ENCODE assay signal across 8 cellular contexts in genomic region chr16:67846320-67847063, GRCh38.
A peak's percentile ranks its signal among the peaks of the same experiment; 100 is the strongest.
DNase-seq lines count a peak whose midpoint lies in the region; ATAC-seq lines count a peak whose summit lies in the region.

NUTF2 (plus strand) TSS chr16:67846933; CDS start chr16:67865131, 18,198 bp downstream.

- H3K27ac Mint-ChIP-seq in central memory CD8-positive, alpha-beta T cell (ENCODE audit: low read depth), result peak within 1 kb of the TSS; percentile 80

- peak within 1 kb of the TSS; percentile 82 for H3K4me3 Mint-ChIP-seq in central memory CD8-positive, alpha-beta T cell

- DNase-seq in AG08396 (ENCODE audit: low spot score), result peak; percentile 95
- peak; percentile 84 to 94 for DNase-seq in NCI-H446 (lab: John Stamatoyannopoulos, UW)
- peak; percentile 91 for DNase-seq in activated CD4-positive, CD25-positive, alpha-beta regulatory T cell treated with anti-CD3 and anti-CD28 coated beads, Interleukin-2, amount 50 U/mL, for 16 hours (ENCODE audit: low read depth, low spot score)
- peak; percentile 92 to 93 for DNase-seq in central memory CD8-positive, alpha-beta T cell (ENCODE audit: low spot score in 2 of 2)
- peak; percentile 91 for DNase-seq in iris pigment epithelial cell (ENCODE audit: low read depth)
- DNase-seq in stimulated activated CD4-positive, alpha-beta T cell treated with anti-CD3 and anti-CD28 coated beads, Interleukin-12 subunit alpha, Interleukin-12 subunit beta, amount 100 ng/mL, for 48 hours (ENCODE audit: low read depth in 2 of 3, low spot score in 1 of 3), result peak; percentile 92 to 96 (median 93)

- peaks cover 36% of the 10 kb centered on the region for H3K4me1 Mint-ChIP-seq in central memory CD8-positive, alpha-beta T cell

- no peaks in the 10 kb centered on the region for H3K9me3 Mint-ChIP-seq in central memory CD8-positive, alpha-beta T cell

- H3K27me3 Mint-ChIP-seq in central memory CD8-positive, alpha-beta T cell, result no peaks in the 10 kb centered on the region

- ATAC-seq in GM19023 (IDR thresholded peaks at IDR 0.05; ENCODE audit: unreplicated experiment), result peak; percentile 58
- ATAC-seq in HG03280 (IDR thresholded peaks at IDR 0.05; ENCODE audit: unreplicated experiment), result peak; percentile 56
- ATAC-seq in central memory CD8-positive, alpha-beta T cell (replicated peaks; ENCODE audit: extremely low read depth, poor library complexity, severe bottlenecking), result peak; percentile 66

- peaks cover 12% of the 10 kb centered on the region for H3K36me3 Mint-ChIP-seq in central memory CD8-positive, alpha-beta T cell (ENCODE audit: insufficient read depth)

Comparison
In these comparisons a context has a peak if more than half of its experiments do, and no peak if none do; other contexts are left out.
1. Peak in every context shown above with its lines: DNase-seq and ATAC-seq.